29 cellular contexts compared by ENCODE assay signal in genomic region chr22:41885116-41885515, GRCh38. TPM values are rescaled to one million over a fixed set of nuclear protein-coding genes. Genes with fewer than 3 reads are reported as not detected.
"Had no signal": no experiment of that assay in that cellular context is flagged by ENCODE, and none has a peak within 500 bp of the region (broad histone marks: within the 10 kb centered on the region; RNA-seq: fewer than 3 reads in every experiment).

No MANE protein-coding gene starts in this region.

- H3K27ac ChIP-seq: breast epithelium, neutrophil, sigmoid colon, thoracic aorta, vagina, WERI-Rb-1 had no signal

- H3K9me3 ChIP-seq: breast epithelium, neutrophil, sigmoid colon, thoracic aorta, vagina had no signal

- DNase-seq: activated CD4-positive, alpha-beta T cell treated with anti-CD3 and anti-CD28 coated beads for 1 hour; activated CD4-positive, alpha-beta T cell treated with anti-CD3 and anti-CD28 coated beads, Interleukin-2, amount 50 U/mL, for 4 hours; activated CD8-positive, alpha-beta memory T cell treated with anti-CD3 and anti-CD28 coated beads for 24 hours; activated CD8-positive, alpha-beta memory T cell treated with anti-CD3 and anti-CD28 coated beads, Interleukin-2, amount 50 U/mL, for 4 hours; activated naive CD8-positive, alpha-beta T cell treated with anti-CD3 and anti-CD28 coated beads, Interleukin-2, amount 10 ng/mL, durations not matched to agents 7 days and 5 days; activated T-cell treated with anti-CD3 and anti-CD28 coated beads, Interleukin-2, amount 50 U/mL, for 24 hours; amniotic stem cell; effector memory CD8-positive, alpha-beta T cell; foreskin melanocyte; glutamatergic neuron; hippocampal formation; kidney glomerular epithelial cell; left ventricle myocardium superior; mammary epithelial cell; sigmoid colon; stimulated activated CD4-positive, alpha-beta T cell treated with anti-CD3 and anti-CD28 coated beads, Interleukin-2, amount 100 ng/mL, for 48 hours; stimulated activated naive CD4-positive, alpha-beta T cell treated with Interleukin-2 at 50 U/mL for 16 hours; WERI-Rb-1 had no signal

- H3K4me3 Mint-ChIP-seq: activated naive CD8-positive, alpha-beta T cell treated with anti-CD3 and anti-CD28 coated beads, Interleukin-2, amount 10 ng/mL, durations not matched to agents 7 days and 5 days; activated T-cell treated with anti-CD3 and anti-CD28 coated beads, Interleukin-2, amount 50 U/mL, for 24 hours; activated T-helper 17 cell treated with anti-CD3 and anti-CD28 coated beads, Interleukin-2, amount 50 U/mL, for 72 hours; central memory CD8-positive, alpha-beta T cell; effector memory CD8-positive, alpha-beta T cell; natural killer cell treated with Interleukin-12 subunit alpha and Interleukin-12 subunit beta and Interleukin-15 and Interleukin-18, amount 100 ng/mL, for 72 hours; type B pancreatic cell had no signal

- ATAC-seq: activated T-helper 17 cell treated with anti-CD3 and anti-CD28 coated beads, Interleukin-2, amount 50 U/mL, for 72 hours; effector memory CD8-positive, alpha-beta T cell; esophagus mucosa; left ventricle myocardium superior; natural killer cell treated with Interleukin-12 subunit alpha and Interleukin-12 subunit beta and Interleukin-15 and Interleukin-18, amount 100 ng/mL, for 72 hours had no signal

- H3K9me3 Mint-ChIP-seq: activated naive CD8-positive, alpha-beta T cell treated with anti-CD3 and anti-CD28 coated beads, Interleukin-2, amount 10 ng/mL, durations not matched to agents 7 days and 5 days; activated T-cell treated with anti-CD3 and anti-CD28 coated beads, Interleukin-2, amount 50 U/mL, for 24 hours; activated T-helper 17 cell treated with anti-CD3 and anti-CD28 coated beads, Interleukin-2, amount 50 U/mL, for 72 hours; central memory CD8-positive, alpha-beta T cell; effector memory CD8-positive, alpha-beta T cell; natural killer cell treated with Interleukin-12 subunit alpha and Interleukin-12 subunit beta and Interleukin-15 and Interleukin-18, amount 100 ng/mL, for 72 hours; type B pancreatic cell had no signal

- H3K27me3 Mint-ChIP-seq: activated naive CD8-positive, alpha-beta T cell treated with anti-CD3 and anti-CD28 coated beads, Interleukin-2, amount 10 ng/mL, durations not matched to agents 7 days and 5 days; activated T-cell treated with anti-CD3 and anti-CD28 coated beads, Interleukin-2, amount 50 U/mL, for 24 hours; activated T-helper 17 cell treated with anti-CD3 and anti-CD28 coated beads, Interleukin-2, amount 50 U/mL, for 72 hours; central memory CD8-positive, alpha-beta T cell; effector memory CD8-positive, alpha-beta T cell; natural killer cell treated with Interleukin-12 subunit alpha and Interleukin-12 subunit beta and Interleukin-15 and Interleukin-18, amount 100 ng/mL, for 72 hours; type B pancreatic cell had no signal

- H3K4me1 ChIP-seq: breast epithelium, vagina had no signal

- H3K27me3 ChIP-seq: breast epithelium, neutrophil, sigmoid colon, vagina had no signal

- H3K4me3 ChIP-seq: breast epithelium, sigmoid colon, thoracic aorta, vagina had no signal

- H3K27ac Mint-ChIP-seq: activated naive CD8-positive, alpha-beta T cell treated with anti-CD3 and anti-CD28 coated beads, Interleukin-2, amount 10 ng/mL, durations not matched to agents 7 days and 5 days had no signal

- H3K4me1 Mint-ChIP-seq: activated T-helper 17 cell treated with anti-CD3 and anti-CD28 coated beads, Interleukin-2, amount 50 U/mL, for 72 hours; central memory CD8-positive, alpha-beta T cell had no signal

RNA-seq across cellular contexts. Expression of gene SHISA8, which starts 29.8 kb away (rescaled TPM):
- total RNA-seq: activated naive CD8-positive, alpha-beta T cell treated with anti-CD3 and anti-CD28 coated beads, Interleukin-2, amount 10 ng/mL, durations not matched to agents 7 days and 5 days; breast epithelium; dermis microvascular lymphatic vessel endothelial cell; endothelial cell of umbilical vein; mammary epithelial cell; natural killer cell treated with Interleukin-12 subunit alpha and Interleukin-12 subunit beta and Interleukin-15 and Interleukin-18, amount 100 ng/mL, for 72 hours; sigmoid colon; thoracic aorta; vagina had no signal
- polyA plus RNA-seq: endothelial cell of umbilical vein, mammary epithelial cell had no signal

RNA-seq across cellular contexts. Expression of gene TNFRSF13C, which starts 41.5 kb away (rescaled TPM):
- total RNA-seq: sigmoid colon, thoracic aorta, vagina had no signal
